ENCODE assay signal across 8 cellular contexts in genomic region chr7:150876817-150877526, GRCh38. TPM values are rescaled to one million over a fixed set of nuclear protein-coding genes. Genes with fewer than 3 reads are reported as not detected.
A peak's percentile ranks its signal among the peaks of the same experiment; 100 is the strongest.
DNase-seq lines count a peak whose midpoint lies in the region; ATAC-seq and TF ChIP-seq lines count a peak whose summit lies in the region.

No MANE protein-coding gene starts in this region.

- WGBS in mammary epithelial cell (ENCODE audit: low coverage, missing lambda C conversion rate): 6% methylated on average over 9 of the region's 19 CpGs

- no peaks in the 10 kb centered on the region for H3K79me2 ChIP-seq in mammary epithelial cell (ENCODE audit: insufficient read depth, low read length)

- H3K27ac ChIP-seq in mammary epithelial cell (ENCODE audit: insufficient read depth, low read depth, low read length): no peak overlapping the region

- TF ChIP-seq CTCF in mammary epithelial cell (conservative IDR thresholded peaks at IDR 0.05 in 1 of 2, IDR thresholded peaks at IDR 0.05 in 1 of 2; ENCODE audit: extremely low read depth in 1 of 2, insufficient read depth in 1 of 2, low read depth in 1 of 2, low read length in 2 of 2): peak; percentile 58 to 64

- H3K4me3 ChIP-seq in mammary epithelial cell (replicated peaks in 1 of 3; ENCODE audit: insufficient read depth in 1 of 3, low read depth in 2 of 3, low read length in 3 of 3): no peak overlapping the region

- CTCF ChIA-PET in mammary epithelial cell (lab: Charles Lee; ENCODE audit: low non-redundant PET): interaction anchor here (0.6 to 0.7 kb wide), 3 partner anchors 9 to 23 kb away, joined by 3 to 6 read pairs (median 5); no protein-coding TSS in a partner anchor

- no peak overlapping the region for H3K9ac ChIP-seq in mammary epithelial cell (ENCODE audit: insufficient read depth, low read length)

- no peaks in the 10 kb centered on the region for H3K27me3 ChIP-seq in mammary epithelial cell (ENCODE audit: insufficient read depth, low read length)

- H2AFZ ChIP-seq in mammary epithelial cell (ENCODE audit: low read depth, low read length): peak overlapping the region; percentile 48

- no peak for TF ChIP-seq POLR2A in GM18505 (IDR thresholded peaks at IDR 0.05; ENCODE audit: borderline replicate concordance, extremely low read depth, insufficient read depth, insufficient read length)

- no peaks in the 10 kb centered on the region for H4K20me1 ChIP-seq in mammary epithelial cell (ENCODE audit: insufficient read depth, low read length)

- dilution Hi-C loops in mammary epithelial cell (cut with HindIII; ENCODE audit: low sequenced_read_pairs): loop anchor here (5.0 kb wide), 1 partner anchor 95 kb away; no protein-coding TSS in a partner anchor

- peaks cover 15% of the 10 kb centered on the region for H3K4me1 ChIP-seq in mammary epithelial cell (ENCODE audit: insufficient read depth, low read length)

- H3K36me3 ChIP-seq in mammary epithelial cell (ENCODE audit: insufficient read depth, low read length): no peaks in the 10 kb centered on the region

- peak overlapping the region; percentile 16 for H3K4me2 ChIP-seq in mammary epithelial cell (ENCODE audit: insufficient read depth, low read depth, low read length)

- H3K9me3 ChIP-seq in mammary epithelial cell (replicated peaks; ENCODE audit: insufficient read depth, low read length): no peaks in the 10 kb centered on the region

- in situ Hi-C loops in mammary epithelial cell (cut with MboI; ENCODE audit: low sequenced_read_pairs in 2 of 2): no loop called here

- DNase-seq in activated CD4-positive, alpha-beta T cell treated with anti-CD3 and anti-CD28 coated beads for 24 hours (ENCODE audit: low read depth in 2 of 2): peak; percentile 15 to 17
- no peak for DNase-seq in activated CD4-positive, alpha-beta T cell treated with anti-CD3 and anti-CD28 coated beads for 1 hour
- DNase-seq in NCI-H146 treated with DMSO at 0.1 percent for 48 hours (lab: John Stamatoyannopoulos, UW; ENCODE audit: unreplicated experiment): peak; percentile 88
- peak; percentile 10 for DNase-seq in T-helper 22 cell (ENCODE audit: low read depth)
- peak; percentile 69 for DNase-seq in mammary epithelial cell
- DNase-seq in inferior parietal cortex (ENCODE audit: extremely low spot score): peak; percentile 69
- DNase-seq in stimulated activated CD4-positive, alpha-beta T cell treated with anti-CD3 and anti-CD28 coated beads, Interleukin-2, amount 100 ng/mL, for 4 hours (ENCODE audit: low read depth): peak; percentile 18

- intact Hi-C loops in mammary epithelial cell (cut with micrococcal nuclease): loop anchor here (1.0 to 5.0 kb wide), 3 partner anchors 99 to 428 kb away; no protein-coding TSS in a partner anchor

- BruUV-seq in mammary epithelial cell (replicated peaks; lab: Mats Ljungman, UMichigan): no TSS peak

- ATAC-seq in GM18505 (IDR thresholded peaks at IDR 0.05; ENCODE audit: unreplicated experiment): no peak

RNA-seq across cellular contexts. Expression of gene AOC1, which starts 24.7 kb away (rescaled TPM):
- not detected for total RNA-seq in mammary epithelial cell
- not detected for polyA plus RNA-seq in mammary epithelial cell
- not detected for polyA minus RNA-seq in mammary epithelial cell
